1 cellular context compared by ENCODE assay signal in genomic region chr19:469833-470232, GRCh38.
TF ChIP-seq lines count a peak whose summit lies in the region.

No MANE protein-coding gene starts in this region.

TF ChIP-seq in HEK293, 187 proteins besides CTCF, POLR2A, EP300 and RAD21 (continued from another document):
- TF ChIP-seq ZNF280C (tag by site-specific recombination; IDR thresholded peaks at IDR 0.05) (no peak), ZNF529 (tag by site-specific recombination; IDR thresholded peaks at IDR 0.05; ENCODE audit: insufficient replicate concordance) (no peak), WT1 (tag by site-specific recombination; IDR thresholded peaks at IDR 0.05) (no peak), ZNF37A (tag by site-specific recombination; IDR thresholded peaks at IDR 0.05) (no peak), ZNF138 (tag by site-specific recombination; IDR thresholded peaks at IDR 0.05; ENCODE audit: borderline replicate concordance) (no peak), ZNF211 (tag by site-specific recombination; IDR thresholded peaks at IDR 0.05; ENCODE audit: low read depth) (no peak), ZNF701 (tag by site-specific recombination; IDR thresholded peaks at IDR 0.05) (no peak), OVOL3 (tag by site-specific recombination; IDR thresholded peaks at IDR 0.05) (no peak), ZNF660 (tag by site-specific recombination; IDR thresholded peaks at IDR 0.05) (no peak), KLF16 (tag by site-specific recombination; IDR thresholded peaks at IDR 0.05) (no peak), REST (tag by site-specific recombination; IDR thresholded peaks at IDR 0.05) (no peak), ZNF792 (tag by site-specific recombination; IDR thresholded peaks at IDR 0.05) (no peak), PRDM10 (tag by site-specific recombination; IDR thresholded peaks at IDR 0.05) (0 out of 2 replicates have a peak, but pooled peaks have one; percentile 5), ZNF121 (tag by site-specific recombination; IDR thresholded peaks at IDR 0.05) (no peak), ZNF785 (tag by site-specific recombination; IDR thresholded peaks at IDR 0.05) (no peak), PBX3 (CRISPR knock-in tag; IDR thresholded peaks at IDR 0.05) (no peak), GLIS1 (tag by site-specific recombination; IDR thresholded peaks at IDR 0.05) (no peak), ZSCAN18 (tag by site-specific recombination; IDR thresholded peaks at IDR 0.05) (no peak), ZSCAN4 (tag by site-specific recombination; IDR thresholded peaks at IDR 0.05) (no peak), KLF1 (tag by site-specific recombination; IDR thresholded peaks at IDR 0.05) (no peak), ZNF776 (tag by site-specific recombination; IDR thresholded peaks at IDR 0.05; ENCODE audit: borderline replicate concordance) (no peak), ZNF629 (tag by site-specific recombination; IDR thresholded peaks at IDR 0.05) (peak; percentile 45), RBAK (tag by site-specific recombination; IDR thresholded peaks at IDR 0.05) (no peak), ZNF19 (tag by site-specific recombination; IDR thresholded peaks at IDR 0.05; ENCODE audit: low read depth) (no peak), PRDM4 (tag by site-specific recombination; IDR thresholded peaks at IDR 0.05) (no peak), ZNF639 (tag by site-specific recombination; IDR thresholded peaks at IDR 0.05) (no peak), SALL2 (tag by site-specific recombination; IDR thresholded peaks at IDR 0.05; ENCODE audit: borderline replicate concordance) (no peak), KLF8 (tag by site-specific recombination; IDR thresholded peaks at IDR 0.05) (no peak), ZFP3 (tag by site-specific recombination; IDR thresholded peaks at IDR 0.05; ENCODE audit: low read depth) (peak; percentile 96), PATZ1 (tag by site-specific recombination; IDR thresholded peaks at IDR 0.05) (peak; percentile 41; the same call in 1 of the 2 replicates), AEBP2 (tag by site-specific recombination; IDR thresholded peaks at IDR 0.05; ENCODE audit: borderline replicate concordance) (no peak)
TF ChIP-seq in HEK293: peak in this region for 6.
